ENCODE assay signal across 12 cellular contexts in the genomic region with DNA sequence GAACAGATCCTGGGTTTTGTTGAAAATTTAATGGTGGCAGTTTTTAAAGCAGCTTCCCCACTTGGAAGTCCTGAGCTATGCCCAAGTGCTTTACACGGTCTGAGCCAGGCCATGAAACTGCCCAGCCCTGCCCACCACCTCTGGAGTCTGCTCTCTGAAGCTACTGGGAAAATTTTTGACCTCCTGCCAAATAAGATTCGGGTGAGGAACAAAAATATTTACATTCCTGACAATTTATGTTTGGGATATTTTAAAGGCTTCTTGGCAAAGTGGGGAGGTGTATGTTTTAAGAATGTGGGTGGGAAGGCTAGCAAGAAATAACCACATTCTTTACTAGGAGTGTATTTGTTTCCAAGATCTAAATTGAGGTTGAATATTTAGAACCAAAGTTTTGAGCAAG. TPM values are rescaled to one million over a fixed set of nuclear protein-coding genes. Genes with fewer than 3 reads are reported as not detected.
DNase-seq lines count a peak whose midpoint lies in the region; ATAC-seq and TF ChIP-seq lines count a peak whose summit lies in the region.
"Had no signal": no experiment of that assay in that cellular context is flagged by ENCODE, and none has a peak within 500 bp of the region (broad histone marks: within the 10 kb centered on the region; RNA-seq: fewer than 3 reads in every experiment).

No MANE protein-coding gene starts in this region.

- CTCF ChIA-PET in AG04450 (lab: Charles Lee): interaction anchor here (0.9 kb wide), 1 partner anchor 40 kb away, joined by 3 read pairs; no protein-coding TSS in a partner anchor

- DNase-seq in AG04450 (ENCODE audit: low read depth, low spot score) (peak; percentile 88), caudate nucleus (lab: John Stamatoyannopoulos, UW) (no peak), nucleus accumbens (lab: John Stamatoyannopoulos, UW) (no peak), OCI-M1 (lab: John Stamatoyannopoulos, UW) (no peak), LoVo (ENCODE audit: low spot score) (no peak)
- DNase-seq: gastrocnemius medialis, NCI-H2029 treated with DMSO at 0.1 percent for 48 hours had no signal

- H3K27me3 ChIP-seq in AG04450 (ENCODE audit: control insufficient read depth, insufficient read depth, low read length) (no peaks in the 10 kb centered on the region), muscle layer of colon (ENCODE audit: control insufficient read depth in 1 of 2, insufficient read depth in 2 of 2, low read length in 2 of 2) (no peaks in the 10 kb centered on the region)
- H3K27me3 ChIP-seq: gastrocnemius medialis had no signal

- peak overlapping the region; percentile 0 for H3K4me3 ChIP-seq in AG04450 (ENCODE audit: low read depth, low read length)
- H3K4me3 ChIP-seq in muscle layer of colon (ENCODE audit: low read depth in 1 of 2, low read length in 2 of 2): peak overlapping the region in 1 of 2 donors; percentile 9
- H3K4me3 ChIP-seq: gastrocnemius medialis had no signal

- H3K9me3 ChIP-seq in AG04450 (ENCODE audit: control insufficient read depth, insufficient read depth, low read length) (no peaks in the 10 kb centered on the region), muscle layer of colon (ENCODE audit: low read length) (no peaks in the 10 kb centered on the region)
- H3K9me3 ChIP-seq: gastrocnemius medialis had no signal

- no peak overlapping the region for H3K9ac ChIP-seq in muscle layer of colon (ENCODE audit: low read length)

- H3K27ac ChIP-seq in AG04450 (ENCODE audit: low read depth, low read length) (peak overlapping the region; percentile 89), caudate nucleus (ENCODE audit: low read depth, low read length) (peak overlapping the region; percentile 69), muscle layer of colon (ENCODE audit: low read depth, low read length) (peak overlapping the region; percentile 45)
- H3K27ac ChIP-seq: C4-2B had no signal

- H3K4me1 ChIP-seq in muscle layer of colon (ENCODE audit: insufficient read depth, low read length): peaks cover 24% of the 10 kb centered on the region

- TF ChIP-seq CTCF in AG04450 (IDR thresholded peaks at IDR 0.05; ENCODE audit: low read depth, low read length): no peak

- peaks cover 11% of the 10 kb centered on the region for H3K36me3 ChIP-seq in muscle layer of colon (ENCODE audit: insufficient read depth, low read length)

- POLR2A ChIA-PET in AG04450 (lab: Yijun Ruan, JAX): interaction anchor here (0.9 to 2.0 kb wide), 7 partner anchors 36 to 982 kb away, joined by 3 to 6 read pairs (median 3); partner anchors contain the start of gene MLLT3

- peak; percentile 12 for ATAC-seq in HG03139 (IDR thresholded peaks at IDR 0.05; ENCODE audit: unreplicated experiment)
- ATAC-seq in GM18502 (IDR thresholded peaks at IDR 0.05; ENCODE audit: poor library complexity, unreplicated experiment): no peak
- ATAC-seq: gastrocnemius medialis; stimulated activated effector memory CD8-positive, alpha-beta T cell treated with anti-CD3 and anti-CD28 coated beads, Interleukin-12 subunit alpha, Interleukin-12 subunit beta, amount 100 ng/mL, for 72 hours had no signal

RNA-seq across cellular contexts. Expression of gene HACD4, which starts 50.0 kb away (rescaled TPM):
- polyA plus RNA-seq in AG04450 (2011; rRNA removed): 8.5 and 12.1 TPM in 2 replicates
- polyA minus RNA-seq in AG04450 (2011; rRNA and poly(A)+ RNA removed): 3.7 and 8.3 TPM in 2 replicates
